ENCODE assay signal across 11 cellular contexts in genomic region chr14:104707629-104708595, GRCh38. TPM values are rescaled to one million over a fixed set of nuclear protein-coding genes. Genes with fewer than 3 reads are reported as not detected.
DNase-seq lines count a peak whose midpoint lies in the region; ATAC-seq, FAIRE-seq and TF ChIP-seq lines count a peak whose summit lies in the region.
"Had no signal": no experiment of that assay in that cellular context is flagged by ENCODE, and none has a peak within 500 bp of the region (broad histone marks: within the 10 kb centered on the region; RNA-seq: fewer than 3 reads in every experiment).

No MANE protein-coding gene starts in this region.

- no peak for TF ChIP-seq POLR2A in A549 (IDR thresholded peaks at IDR 0.05; ENCODE audit: low read length)

- no peak overlapping the region for H3K4me3 ChIP-seq in A549
- no peak overlapping the region for H3K4me3 ChIP-seq in DND-41 (ENCODE audit: low read depth in 1 of 2, low read length in 2 of 2)
- no peak overlapping the region for H3K4me3 ChIP-seq in RWPE2 (ENCODE audit: severe bottlenecking)
- no peak overlapping the region for H3K4me3 ChIP-seq in left lung
- H3K4me3 ChIP-seq: MG63 had no signal

- no peak for TF ChIP-seq EP300 in A549 (IDR thresholded peaks at IDR 0.05)

- DNase-seq in A549 (ENCODE audit: low read depth in 1 of 2, low spot score in 1 of 2) (no peak), DND-41 (no peak), RWPE2 (ENCODE audit: low spot score) (no peak), left lung (no peak), retina (no peak), anterior cingulate cortex (lab: John Stamatoyannopoulos, UW) (no peak)

- no peak for TF ChIP-seq RAD21 in A549 (conservative IDR thresholded peaks at IDR 0.05 in 1 of 2, IDR thresholded peaks at IDR 0.05 in 1 of 2)

- H3K4me2 ChIP-seq in A549 (peak overlapping the region; percentile 42; the same call in 1 of the 3 replicates), DND-41 (ENCODE audit: insufficient read depth, low read length) (no peak overlapping the region)

- H3K9ac ChIP-seq in DND-41 (ENCODE audit: low read depth, low read length) = no peak overlapping the region

- no peaks in the 10 kb centered on the region for H3K79me2 ChIP-seq in DND-41 (ENCODE audit: insufficient read depth, low read length)

- H2AFZ ChIP-seq in DND-41 (ENCODE audit: low read depth, low read length) = no peak overlapping the region

- H3K4me1 ChIP-seq in A549 (peaks cover 32% of the 10 kb centered on the region), DND-41 (ENCODE audit: insufficient read depth, low read length) (no peaks in the 10 kb centered on the region), RWPE2 (ENCODE audit: insufficient read depth, poor library complexity, severe bottlenecking) (no peaks in the 10 kb centered on the region), left lung (no peaks in the 10 kb centered on the region)

- ATAC-seq in A549 (peak; percentile 6 to 35; a peak in 5 of 6 replicates), DND-41 (ENCODE audit: insufficient read depth, low read depth) (peak; percentile 7; the same call in 2 of the 3 replicates), RWPE2 (ENCODE audit: low read depth) (0 out of 3 replicates have a peak, but pooled peaks have one; percentile 2), left lung (peak; percentile 4), HG03442 (IDR thresholded peaks at IDR 0.05; ENCODE audit: unreplicated experiment) (no peak), GM21515 (IDR thresholded peaks at IDR 0.05; ENCODE audit: unreplicated experiment) (no peak)

- FAIRE-seq in A549 (lab: Jason Lieb, UNC) = no peak
- FAIRE-seq: colon, D721Med had no signal

- CTCF ChIA-PET in A549 (lab: Yijun Ruan, JAX) = interaction anchor here (0.8 to 13.0 kb wide), 12 partner anchors 15 to 144 kb away, joined by 3 to 143 read pairs (median 12); partner anchors contain the start of genes ADSS1 and INF2

- H3K9me3 ChIP-seq in A549 = no peaks in the 10 kb centered on the region
- H3K9me3 ChIP-seq in DND-41 (ENCODE audit: insufficient read depth, low read length, severe bottlenecking) = no peaks in the 10 kb centered on the region
- H3K9me3 ChIP-seq in RWPE2 (ENCODE audit: severe bottlenecking) = no peaks in the 10 kb centered on the region
- no peaks in the 10 kb centered on the region for H3K9me3 ChIP-seq in left lung
- H3K9me3 ChIP-seq: MG63 had no signal

- WGBS in A549 (ENCODE audit: missing lambda C conversion rate) = 78% methylated on average over 17 of the region's 34 CpGs

- POLR2A ChIA-PET in A549 (lab: Yijun Ruan, JAX) = interaction anchor here (1.4 kb wide), 1 partner anchor 27 kb away, joined by 4 read pairs; no protein-coding TSS in a partner anchor

- H3K27me3 ChIP-seq in DND-41 (ENCODE audit: insufficient read depth, low read length, poor library complexity) (no peaks in the 10 kb centered on the region), RWPE2 (ENCODE audit: insufficient read depth, poor library complexity, severe bottlenecking) (no peaks in the 10 kb centered on the region), left lung (no peaks in the 10 kb centered on the region)
- H3K27me3 ChIP-seq: MG63 had no signal

- peaks cover 18% of the 10 kb centered on the region for H4K20me1 ChIP-seq in DND-41 (ENCODE audit: insufficient read depth, low read length)

- intact Hi-C loops in left lung (cut with DNase I) = loop anchor here (2.0 to 10.0 kb wide), 2 partner anchors 53 to 57 kb away; no protein-coding TSS in a partner anchor

- H3K36me3 ChIP-seq in DND-41 (ENCODE audit: insufficient read depth, low read length) (peaks cover 68% of the 10 kb centered on the region), RWPE2 (ENCODE audit: low read depth) (peaks cover 75% of the 10 kb centered on the region), left lung (peaks cover 0 to 76% of the 10 kb centered on the region in 2 donors)

- peak overlapping the region in 1 of 2 experiments; percentile 81; a peak in 4 of 6 replicates for H3K27ac ChIP-seq in A549
- H3K27ac ChIP-seq in DND-41 (ENCODE audit: low read length) = no peak overlapping the region
- no peak overlapping the region for H3K27ac ChIP-seq in RWPE2 (ENCODE audit: poor library complexity, severe bottlenecking)
- H3K27ac ChIP-seq in left lung = no peak overlapping the region

- TF ChIP-seq CTCF in A549 (IDR thresholded peaks at IDR 0.05) = no peak
- no peak for TF ChIP-seq CTCF in DND-41 (IDR thresholded peaks at IDR 0.05; ENCODE audit: borderline replicate concordance, extremely low read depth, low read length, poor library complexity, severe bottlenecking)
- no peak for TF ChIP-seq CTCF in RWPE2 (IDR thresholded peaks at IDR 0.05; ENCODE audit: poor library complexity, severe bottlenecking)
- no peak for TF ChIP-seq CTCF in left lung (IDR thresholded peaks at IDR 0.05)

TF ChIP-seq in A549, 52 proteins besides CTCF, POLR2A, EP300 and RAD21:
- no peak for TF ChIP-seq FOXS1 (CRISPR knock-in tag; IDR thresholded peaks at IDR 0.05)
- TF ChIP-seq TFCP2L1 (CRISPR knock-in tag; IDR thresholded peaks at IDR 0.05) = no peak
- no peak for TF ChIP-seq POLR2AphosphoS2 (conservative IDR thresholded peaks at IDR 0.05; ENCODE audit: low read length)
- no peak for TF ChIP-seq KDM5A (IDR thresholded peaks at IDR 0.05)
- no peak for TF ChIP-seq BHLHE40 (IDR thresholded peaks at IDR 0.05; ENCODE audit: low read depth, low read length)
- TF ChIP-seq NR3C1 (IDR thresholded peaks at IDR 0.05) = no peak
- TF ChIP-seq RARB (CRISPR knock-in tag; IDR thresholded peaks at IDR 0.05) = no peak
- TF ChIP-seq RFX5 (IDR thresholded peaks at IDR 0.05) = no peak
- no peak for TF ChIP-seq HOXA7 (CRISPR knock-in tag; IDR thresholded peaks at IDR 0.05)
- TF ChIP-seq, protein P1, sequence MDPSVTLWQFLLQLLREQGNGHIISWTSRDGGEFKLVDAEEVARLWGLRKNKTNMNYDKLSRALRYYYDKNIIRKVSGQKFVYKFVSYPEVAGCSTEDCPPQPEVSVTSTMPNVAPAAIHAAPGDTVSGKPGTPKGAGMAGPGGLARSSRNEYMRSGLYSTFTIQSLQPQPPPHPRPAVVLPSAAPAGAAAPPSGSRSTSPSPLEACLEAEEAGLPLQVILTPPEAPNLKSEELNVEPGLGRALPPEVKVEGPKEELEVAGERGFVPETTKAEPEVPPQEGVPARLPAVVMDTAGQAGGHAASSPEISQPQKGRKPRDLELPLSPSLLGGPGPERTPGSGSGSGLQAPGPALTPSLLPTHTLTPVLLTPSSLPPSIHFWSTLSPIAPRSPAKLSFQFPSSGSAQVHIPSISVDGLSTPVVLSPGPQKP (IDR thresholded peaks at IDR 0.05; ENCODE audit: low read depth, low read length) = no peak
- TF ChIP-seq, protein P2, sequence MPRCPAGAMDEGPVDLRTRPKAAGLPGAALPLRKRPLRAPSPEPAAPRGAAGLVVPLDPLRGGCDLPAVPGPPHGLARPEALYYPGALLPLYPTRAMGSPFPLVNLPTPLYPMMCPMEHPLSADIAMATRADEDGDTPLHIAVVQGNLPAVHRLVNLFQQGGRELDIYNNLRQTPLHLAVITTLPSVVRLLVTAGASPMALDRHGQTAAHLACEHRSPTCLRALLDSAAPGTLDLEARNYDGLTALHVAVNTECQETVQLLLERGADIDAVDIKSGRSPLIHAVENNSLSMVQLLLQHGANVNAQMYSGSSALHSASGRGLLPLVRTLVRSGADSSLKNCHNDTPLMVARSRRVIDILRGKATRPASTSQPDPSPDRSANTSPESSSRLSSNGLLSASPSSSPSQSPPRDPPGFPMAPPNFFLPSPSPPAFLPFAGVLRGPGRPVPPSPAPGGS (IDR thresholded peaks at IDR 0.05) = no peak
- TF ChIP-seq MYC (IDR thresholded peaks at IDR 0.05; ENCODE audit: borderline replicate concordance, low read length) = no peak
- TF ChIP-seq JUN (IDR thresholded peaks at IDR 0.05) = no peak
- TF ChIP-seq CBX2 (IDR thresholded peaks at IDR 0.05; ENCODE audit: borderline replicate concordance, low read depth) = no peak
- TF ChIP-seq, protein P3, sequence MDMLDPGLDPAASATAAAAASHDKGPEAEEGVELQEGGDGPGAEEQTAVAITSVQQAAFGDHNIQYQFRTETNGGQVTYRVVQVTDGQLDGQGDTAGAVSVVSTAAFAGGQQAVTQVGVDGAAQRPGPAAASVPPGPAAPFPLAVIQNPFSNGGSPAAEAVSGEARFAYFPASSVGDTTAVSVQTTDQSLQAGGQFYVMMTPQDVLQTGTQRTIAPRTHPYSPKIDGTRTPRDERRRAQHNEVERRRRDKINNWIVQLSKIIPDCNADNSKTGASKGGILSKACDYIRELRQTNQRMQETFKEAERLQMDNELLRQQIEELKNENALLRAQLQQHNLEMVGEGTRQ (IDR thresholded peaks at IDR 0.05) = no peak
TF ChIP-seq in A549: peak in this region for 0.

RNA-seq across cellular contexts. Expression of gene ADSS1, which starts 16.1 kb away (rescaled TPM):
- 8.8 and 10.1 TPM in 2 replicates for polyA plus RNA-seq in A549 (2011; rRNA removed)
- polyA plus RNA-seq in A549 (2012; cell fraction: cytosol; rRNA removed) = 6.0 and 6.2 TPM in 2 replicates
- 17.9 and 19.6 TPM in 2 replicates for polyA plus RNA-seq in A549 (2012; cell fraction: nucleus; rRNA removed)
- 6.2 to 8.3 TPM (median 7.4 TPM) in 3 replicates for polyA plus RNA-seq in A549 (2017; fragmentation: RNase III; extraction: RNeasy Plus Mini Kit Qiagen cat#74134 plus additional on column Dnase treatment)
- 6.5 and 9.5 TPM in 2 replicates for polyA minus RNA-seq in A549 (2011; rRNA and poly(A)+ RNA removed)
- 1 to 10 TPM; 5.2 to 5.3 TPM for total RNA-seq in left lung

RNA-seq across cellular contexts. Expression of gene INF2, which starts 18.5 kb away (rescaled TPM):
- polyA plus RNA-seq in A549 (2011; rRNA removed) = 23.6 and 24.7 TPM in 2 replicates
- 68.4 and 94.0 TPM in 2 replicates for polyA plus RNA-seq in A549 (2012; cell fraction: cytosol; rRNA removed)
- polyA plus RNA-seq in A549 (2012; cell fraction: nucleus; rRNA removed) = 224 and 375 TPM in 2 replicates
- polyA plus RNA-seq in A549 (2017; fragmentation: RNase III; extraction: RNeasy Plus Mini Kit Qiagen cat#74134 plus additional on column Dnase treatment) = 71.2 to 76.6 TPM (median 72.0 TPM) in 3 replicates
- 19.6 and 27.7 TPM in 2 replicates for polyA minus RNA-seq in A549 (2011; rRNA and poly(A)+ RNA removed)
- 100 to 1,000 TPM; 111 to 120 TPM for total RNA-seq in left lung

RNA-seq across cellular contexts. Expression of gene SIVA1, which starts 45.0 kb away (rescaled TPM):
- polyA plus RNA-seq in A549 (2011; rRNA removed) = 90.0 and 94.2 TPM in 2 replicates
- polyA plus RNA-seq in A549 (2012; cell fraction: cytosol; rRNA removed) = 477 and 601 TPM in 2 replicates
- 376 and 581 TPM in 2 replicates for polyA plus RNA-seq in A549 (2012; cell fraction: nucleus; rRNA removed)
- 157 to 169 TPM (median 163 TPM) in 3 replicates for polyA plus RNA-seq in A549 (2017; fragmentation: RNase III; extraction: RNeasy Plus Mini Kit Qiagen cat#74134 plus additional on column Dnase treatment)
- 12.3 and 14.4 TPM in 2 replicates for polyA minus RNA-seq in A549 (2011; rRNA and poly(A)+ RNA removed)
- 10 to 100 TPM; 59.2 to 69.5 TPM for total RNA-seq in left lung

Comparison
In these comparisons a context has a peak if more than half of its experiments do, and no peak if none do; other contexts are left out.
1. ATAC-seq: peak in A549 (2 of 2), DND-41 (single experiment), RWPE2 (single experiment) and left lung (single experiment); none in HG03442 (single experiment) and GM21515 (single experiment).